In genomic region chr21:24941316-24942185, GRCh38 we compare ENCODE assay signal across 15 cellular contexts.
DNase-seq lines count a peak whose midpoint lies in the region; ATAC-seq, FAIRE-seq and TF ChIP-seq lines count a peak whose summit lies in the region.
"Had no signal": no experiment of that assay in that cellular context is flagged by ENCODE, and none has a peak within 500 bp of the region (broad histone marks: within the 10 kb centered on the region; RNA-seq: fewer than 3 reads in every experiment).

No MANE protein-coding gene starts in this region.

- peaks cover 4% of the 10 kb centered on the region for H3K9me3 Mint-ChIP-seq in activated T-helper 17 cell treated with anti-CD3 and anti-CD28 coated beads, Interleukin-2, amount 50 U/mL, for 72 hours
- H3K9me3 Mint-ChIP-seq: activated T-helper 1 cell treated with anti-CD3 and anti-CD28 coated beads, Interleukin-12 subunit alpha, Interleukin-12 subunit beta, Interleukin-2, Interleukin-4 antibody, amounts not matched to agents 30 ng/mL and 10 ng/mL and 1 ng/mL, durations not matched to agents 14 hours and 24 hours and 36 hours had no signal

- FAIRE-seq in frontal cortex (lab: Jason Lieb, UNC) = peak; percentile 96

- no peak overlapping the region for H3K4me3 ChIP-seq in RWPE2 (ENCODE audit: severe bottlenecking)
- H3K4me3 ChIP-seq in sigmoid colon = no peak overlapping the region
- H3K4me3 ChIP-seq: suprapubic skin had no signal

- ATAC-seq in RWPE2 (ENCODE audit: low read depth) = peak; percentile 60; the same call in 2 of the 3 replicates
- no peak for ATAC-seq in Right ventricle myocardium superior (ENCODE audit: poor library complexity)
- no peak for ATAC-seq in activated T-helper 17 cell treated with anti-CD3 and anti-CD28 coated beads, Interleukin-2, amount 50 U/mL, for 72 hours (replicated peaks)
- no peak for ATAC-seq in HG03095 (IDR thresholded peaks at IDR 0.05; ENCODE audit: unreplicated experiment)

- WGBS in sigmoid colon, 2 donors = 62 to 67% methylated on average over 4 of the region's 4 CpGs

- H3K4me1 Mint-ChIP-seq in activated T-helper 17 cell treated with anti-CD3 and anti-CD28 coated beads, Interleukin-2, amount 50 U/mL, for 72 hours = no peaks in the 10 kb centered on the region

- intact Hi-C loops in sigmoid colon (cut with DNase I) (no loop called here), Right ventricle myocardium superior (cut with DNase I) (no loop called here)

- H3K4me1 ChIP-seq in RWPE2 (ENCODE audit: insufficient read depth, poor library complexity, severe bottlenecking) (no peaks in the 10 kb centered on the region), sigmoid colon (peaks cover 0 to 30% (median 15%) of the 10 kb centered on the region in 4 donors)
- H3K4me1 ChIP-seq: parathyroid adenoma had no signal

- H3K27ac ChIP-seq in RWPE2 (ENCODE audit: poor library complexity, severe bottlenecking) = no peak overlapping the region
- H3K27ac ChIP-seq in sigmoid colon = peak overlapping the region in 3 of 4 donors; percentile 0 to 35 (median 19)
- H3K27ac ChIP-seq: HL-60, parathyroid adenoma, suprapubic skin had no signal

- no peak for TF ChIP-seq CTCF in RWPE2 (IDR thresholded peaks at IDR 0.05; ENCODE audit: poor library complexity, severe bottlenecking)
- no peak for TF ChIP-seq CTCF in sigmoid colon (IDR thresholded peaks at IDR 0.05)

- TF ChIP-seq EP300 in sigmoid colon (IDR thresholded peaks at IDR 0.05) = no peak

- no peaks in the 10 kb centered on the region for H3K36me3 Mint-ChIP-seq in activated T-helper 17 cell treated with anti-CD3 and anti-CD28 coated beads, Interleukin-2, amount 50 U/mL, for 72 hours (ENCODE audit: low read depth)

- H3K4me3 Mint-ChIP-seq in activated T-helper 17 cell treated with anti-CD3 and anti-CD28 coated beads, Interleukin-2, amount 50 U/mL, for 72 hours = no peak overlapping the region
- H3K4me3 Mint-ChIP-seq: activated T-helper 1 cell treated with anti-CD3 and anti-CD28 coated beads, Interleukin-12 subunit alpha, Interleukin-12 subunit beta, Interleukin-2, Interleukin-4 antibody, amounts not matched to agents 30 ng/mL and 10 ng/mL and 1 ng/mL, durations not matched to agents 14 hours and 24 hours and 36 hours had no signal

- peak; percentile 27 for DNase-seq in NCI-H1694 treated with DMSO at 0.1 percent for 48 hours (lab: John Stamatoyannopoulos, UW)
- no peak for DNase-seq in NCI-H1694 (lab: John Stamatoyannopoulos, UW)
- no peak for DNase-seq in RWPE2 (ENCODE audit: low spot score)
- no peak for DNase-seq in frontal cortex (ENCODE audit: low spot score in 2 of 2)
- no peak for DNase-seq in sigmoid colon
- DNase-seq in Right ventricle myocardium superior = no peak
- DNase-seq: ACHN; activated CD4-positive, alpha-beta T cell treated with anti-CD3 and anti-CD28 coated beads, Interleukin-2, amount 50 U/mL, for 48 hours; amniotic stem cell had no signal

- no peak for TF ChIP-seq POLR2A in sigmoid colon (IDR thresholded peaks at IDR 0.05)

- no peaks in the 10 kb centered on the region for H3K27me3 Mint-ChIP-seq in activated T-helper 17 cell treated with anti-CD3 and anti-CD28 coated beads, Interleukin-2, amount 50 U/mL, for 72 hours

- no peak overlapping the region for H3K27ac Mint-ChIP-seq in activated T-helper 17 cell treated with anti-CD3 and anti-CD28 coated beads, Interleukin-2, amount 50 U/mL, for 72 hours
- H3K27ac Mint-ChIP-seq: activated T-helper 1 cell treated with anti-CD3 and anti-CD28 coated beads, Interleukin-12 subunit alpha, Interleukin-12 subunit beta, Interleukin-2, Interleukin-4 antibody, amounts not matched to agents 30 ng/mL and 10 ng/mL and 1 ng/mL, durations not matched to agents 14 hours and 24 hours and 36 hours had no signal

- peaks cover 13% of the 10 kb centered on the region for H3K27me3 ChIP-seq in RWPE2 (ENCODE audit: insufficient read depth, poor library complexity, severe bottlenecking)
- no peaks in the 10 kb centered on the region for H3K27me3 ChIP-seq in sigmoid colon
- H3K27me3 ChIP-seq: suprapubic skin had no signal

- no peaks in the 10 kb centered on the region for H3K36me3 ChIP-seq in RWPE2 (ENCODE audit: low read depth)
- H3K36me3 ChIP-seq in sigmoid colon = no peaks in the 10 kb centered on the region
- H3K36me3 ChIP-seq: suprapubic skin had no signal

- H3K9me3 ChIP-seq in RWPE2 (ENCODE audit: severe bottlenecking) (no peaks in the 10 kb centered on the region), sigmoid colon (no peaks in the 10 kb centered on the region)
- H3K9me3 ChIP-seq: suprapubic skin had no signal
